ENCODE assay signal across 9 cellular contexts in the genomic region with DNA sequence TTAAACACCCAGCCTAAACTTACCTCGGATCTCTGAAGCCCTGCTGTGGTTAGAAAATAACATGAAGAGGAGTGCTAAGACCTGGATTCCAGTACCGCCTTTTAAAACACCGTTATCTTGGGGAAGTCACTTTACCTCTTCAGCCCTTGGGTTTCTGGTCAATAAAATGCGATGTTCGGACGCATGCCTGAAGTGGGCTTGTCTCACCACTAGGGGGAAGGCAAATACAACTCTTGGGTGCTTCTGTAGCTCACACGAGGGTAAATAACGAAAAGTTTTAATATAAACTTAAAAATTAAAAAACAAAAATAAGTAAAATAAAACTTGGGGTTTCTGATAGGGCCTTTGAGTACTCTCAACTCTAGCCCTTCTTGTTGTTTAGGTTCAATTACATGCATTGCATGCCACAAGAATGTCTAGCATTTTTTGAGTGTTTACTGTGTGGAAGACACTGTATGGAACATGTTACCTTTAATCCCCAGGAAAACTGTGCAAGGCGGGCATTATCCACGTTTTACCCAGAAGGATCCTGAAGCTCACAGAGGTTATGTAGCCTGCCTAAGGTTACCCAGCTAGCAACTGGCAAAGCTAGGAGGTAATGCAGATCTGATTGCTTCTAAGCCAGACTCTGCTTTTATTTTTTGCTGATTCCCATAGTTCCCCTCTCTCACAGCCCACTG.
DNase-seq lines count a peak whose midpoint lies in the region; ATAC-seq and TF ChIP-seq lines count a peak whose summit lies in the region.
"Had no signal": no experiment of that assay in that cellular context is flagged by ENCODE, and none has a peak within 500 bp of the region (broad histone marks: within the 10 kb centered on the region; RNA-seq: fewer than 3 reads in every experiment).

No MANE protein-coding gene starts in this region.

- TF ChIP-seq CTCF in ascending aorta (IDR thresholded peaks at IDR 0.05): peak; percentile 69 to 93 (median 87)

- H3K36me3 ChIP-seq in ascending aorta: no peaks in the 10 kb centered on the region
- H3K36me3 ChIP-seq: BLaER1 treated with 17β-estradiol and CSF1 and Interleukin-3, amounts not matched to agents 10 nM and 100 nM had no signal

- H3K9me3 ChIP-seq in ascending aorta: no peaks in the 10 kb centered on the region
- H3K9me3 ChIP-seq: BLaER1 treated with 17β-estradiol and CSF1 and Interleukin-3, amounts not matched to agents 10 nM and 100 nM had no signal

- H3K4me3 ChIP-seq in ascending aorta (no peak overlapping the region), skeletal muscle cell (ENCODE audit: low read depth, low read length) (no peak overlapping the region)
- H3K4me3 ChIP-seq: BLaER1 treated with 17β-estradiol and CSF1 and Interleukin-3, amounts not matched to agents 10 nM and 100 nM had no signal

- H3K27me3 ChIP-seq in ascending aorta: no peaks in the 10 kb centered on the region
- H3K27me3 ChIP-seq: BLaER1 treated with 17β-estradiol and CSF1 and Interleukin-3, amounts not matched to agents 10 nM and 100 nM had no signal

- H3K27ac ChIP-seq in ascending aorta: no peak overlapping the region
- H3K27ac ChIP-seq: BLaER1 treated with 17β-estradiol and CSF1 and Interleukin-3, amounts not matched to agents 10 nM and 100 nM had no signal

- intact Hi-C loops in ascending aorta (cut with DNase I): loop anchor here (1.0 to 10.0 kb wide), 4 partner anchors 138 to 1118 kb away; a partner anchor contains a TSS

- H3K4me1 ChIP-seq in ascending aorta: no peaks in the 10 kb centered on the region

- peak; percentile 90 for ATAC-seq in HG02642 (IDR thresholded peaks at IDR 0.05; ENCODE audit: poor library complexity, unreplicated experiment)

- DNase-seq in DMS79 treated with DMSO at 0.1 percent for 48 hours (lab: John Stamatoyannopoulos, UW) (peak; percentile 7), DMS79 (lab: John Stamatoyannopoulos, UW) (no peak), NCI-H1092 treated with DMSO at 0.1 percent for 48 hours (lab: John Stamatoyannopoulos, UW) (peak; percentile 85), T follicular helper cell (ENCODE audit: low read depth) (peak; percentile 25), ascending aorta (ENCODE audit: low spot score in 2 of 2) (peak in 1 of 2 donors; percentile 75), hepatic stellate cell (ENCODE audit: low spot score) (peak; percentile 28), skeletal muscle cell (ENCODE audit: low read depth) (peak; percentile 21)
